Comparison of ENCODE assay signal across 8 cellular contexts in the genomic region with DNA sequence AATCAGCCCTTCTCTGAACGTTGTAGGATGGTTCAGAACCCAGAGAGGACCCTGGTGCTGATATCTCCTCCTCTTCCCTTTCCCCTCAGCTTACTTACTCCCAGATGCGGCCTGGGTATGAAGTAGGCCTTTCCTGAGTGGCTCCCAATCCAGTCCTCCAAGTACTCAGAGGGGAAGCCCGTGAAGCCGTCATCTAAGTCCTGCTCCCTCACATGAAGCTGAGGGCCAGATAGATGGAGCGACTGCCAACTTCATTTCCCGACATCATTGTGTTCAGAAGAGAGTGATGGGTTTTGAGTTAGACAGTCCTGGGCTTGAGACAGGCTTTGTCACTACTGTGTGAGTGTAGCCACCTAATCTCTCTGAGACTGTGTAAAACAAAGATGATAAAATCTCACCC. TPM values are rescaled to one million over a fixed set of nuclear protein-coding genes. Genes with fewer than 3 reads are reported as not detected.
DNase-seq lines count a peak whose midpoint lies in the region; ATAC-seq and TF ChIP-seq lines count a peak whose summit lies in the region.

No MANE protein-coding gene starts in this region.

- no peaks in the 10 kb centered on the region for H3K9me3 ChIP-seq in CD4-positive, CD25-positive, alpha-beta regulatory T cell (ENCODE audit: control insufficient read depth in 2 of 2, low read length in 2 of 2)
- no peaks in the 10 kb centered on the region for H3K9me3 ChIP-seq in MG63
- no peaks in the 10 kb centered on the region for H3K9me3 ChIP-seq in osteoblast (ENCODE audit: low read depth, low read length)

- no peaks in the 10 kb centered on the region for H4K20me1 ChIP-seq in osteoblast (ENCODE audit: insufficient read depth, low read length)

- H3K4me1 ChIP-seq in CD4-positive, CD25-positive, alpha-beta regulatory T cell (ENCODE audit: control insufficient read depth, insufficient read depth, low read length, poor library complexity, severe bottlenecking) = peaks cover 23% of the 10 kb centered on the region
- H3K4me1 ChIP-seq in osteoblast (ENCODE audit: insufficient read depth, low read length) = peaks cover 39% of the 10 kb centered on the region

- H3K4me3 Mint-ChIP-seq in CD4-positive, CD25-positive, alpha-beta regulatory T cell = peak overlapping the region; percentile 82 to 89 (median 88)

- in situ Hi-C loops in GM13976 (cut with MboI; ENCODE audit: low sequenced_read_pairs, unreplicated experiment) = loop anchor here (25.0 kb wide), 1 partner anchor 424 kb away; no protein-coding TSS in a partner anchor

- no peaks in the 10 kb centered on the region for H3K27me3 ChIP-seq in CD4-positive, CD25-positive, alpha-beta regulatory T cell (ENCODE audit: control insufficient read depth, insufficient read depth, low read length)
- no peaks in the 10 kb centered on the region for H3K27me3 ChIP-seq in MG63
- H3K27me3 ChIP-seq in osteoblast (ENCODE audit: insufficient read depth, low read length) = no peaks in the 10 kb centered on the region

- peak overlapping the region; percentile 90 for H3K4me2 ChIP-seq in osteoblast (ENCODE audit: insufficient read depth, low read length)

- H3K79me2 ChIP-seq in osteoblast (ENCODE audit: insufficient read depth, low read length) = peaks cover 16% of the 10 kb centered on the region

- TF ChIP-seq CTCF in osteoblast (IDR thresholded peaks at IDR 0.05; ENCODE audit: extremely low read depth, low read depth, low read length) = no peak
- TF ChIP-seq CTCF in GM13976 (IDR thresholded peaks at IDR 0.05; ENCODE audit: borderline replicate concordance, control extremely low read depth, extremely low read depth, insufficient read depth, missing control alignments) = no peak

- H3K27ac Mint-ChIP-seq in CD4-positive, CD25-positive, alpha-beta regulatory T cell = peak overlapping the region; percentile 86 to 95 (median 89)

- peaks cover 8 to 33% (median 13%) of the 10 kb centered on the region in 4 donors for H3K4me1 Mint-ChIP-seq in CD4-positive, CD25-positive, alpha-beta regulatory T cell

- H3K36me3 Mint-ChIP-seq in CD4-positive, CD25-positive, alpha-beta regulatory T cell = no peaks in the 10 kb centered on the region

- H3K9me3 Mint-ChIP-seq in CD4-positive, CD25-positive, alpha-beta regulatory T cell = no peaks in the 10 kb centered on the region

- no peaks in the 10 kb centered on the region for H3K27me3 Mint-ChIP-seq in CD4-positive, CD25-positive, alpha-beta regulatory T cell

- no peaks in the 10 kb centered on the region for H3K36me3 ChIP-seq in CD4-positive, CD25-positive, alpha-beta regulatory T cell (ENCODE audit: control insufficient read depth, insufficient read depth, low read length)
- H3K36me3 ChIP-seq in MG63 (peaks cover 12% of the 10 kb centered on the region; the same call in 1 of the 2 replicates), osteoblast (ENCODE audit: insufficient read depth, low read length) (no peaks in the 10 kb centered on the region)

- no peak overlapping the region for H2AFZ ChIP-seq in osteoblast (ENCODE audit: low read length)

- no peak overlapping the region for H3K27ac ChIP-seq in CD4-positive, CD25-positive, alpha-beta regulatory T cell (ENCODE audit: insufficient read depth, low read length, poor library complexity, severe bottlenecking)
- H3K27ac ChIP-seq in cingulate gyrus (ENCODE audit: low read depth, low read length) (peak overlapping the region; percentile 98), osteoblast (ENCODE audit: low read depth, low read length) (peak overlapping the region; percentile 92)

- no peak for ATAC-seq in CD4-positive, CD25-positive, alpha-beta regulatory T cell (ENCODE audit: low read depth in 2 of 2)
- ATAC-seq in GM19397 (IDR thresholded peaks at IDR 0.05; ENCODE audit: unreplicated experiment) = no peak

- DNase-seq in CD4-positive, CD25-positive, alpha-beta regulatory T cell = no peak
- peak; percentile 16 for DNase-seq in MG63
- peak; percentile 36 for DNase-seq in osteoblast (ENCODE audit: insufficient read length, low spot score, missing footprints)
- DNase-seq in effector CD8-positive, alpha-beta T cell (lab: John Stamatoyannopoulos, UW) = no peak
- no peak for DNase-seq in mucosa of gallbladder (ENCODE audit: low spot score)
- DNase-seq in GM13976 (ENCODE audit: low spot score) = no peak

- H3K4me3 ChIP-seq in CD4-positive, CD25-positive, alpha-beta regulatory T cell (ENCODE audit: low read depth, low read length) = no peak overlapping the region
- H3K4me3 ChIP-seq in MG63 (no peak overlapping the region), osteoblast (ENCODE audit: insufficient read depth, low read length) (no peak overlapping the region)

RNA-seq across cellular contexts. Expression of a gene that starts 2.7 kb away (rescaled TPM):
- total RNA-seq in CD4-positive, CD25-positive, alpha-beta regulatory T cell = 3.9 TPM
- 1 to 10 TPM; 1.9 to 3.1 (median 2.7) TPM for polyA plus RNA-seq in CD4-positive, CD25-positive, alpha-beta regulatory T cell
- total RNA-seq in MG63 (2014; rRNA removed; shearing (Covaris generic); ENCODE audit: low replicate concordance) = 21.4 and 27.1 TPM in 2 replicates
- total RNA-seq in osteoblast (3.2 and 3.3 TPM in 2 replicates), mucosa of gallbladder (8.0 TPM)

RNA-seq across cellular contexts. Expression of a gene that starts 25.0 kb away (rescaled TPM):
- 117 TPM for total RNA-seq in CD4-positive, CD25-positive, alpha-beta regulatory T cell
- polyA plus RNA-seq in CD4-positive, CD25-positive, alpha-beta regulatory T cell = 10 to 100 TPM; 63.2 to 83.9 (median 72.0) TPM
- total RNA-seq in MG63 (2014; rRNA removed; shearing (Covaris generic); ENCODE audit: low replicate concordance) = 105 and 122 TPM in 2 replicates
- total RNA-seq in osteoblast (60.8 and 63.6 TPM in 2 replicates), mucosa of gallbladder (36.3 TPM)

Comparison
In these comparisons a context has a peak if more than half of its experiments do, and no peak if none do; other contexts are left out.
1. DNase-seq: peak in MG63 (single experiment) and osteoblast (single experiment); none in CD4-positive, CD25-positive, alpha-beta regulatory T cell (0 of 3), effector CD8-positive, alpha-beta T cell (single experiment), mucosa of gallbladder (single experiment) and GM13976 (single experiment).